In the genomic region with DNA sequence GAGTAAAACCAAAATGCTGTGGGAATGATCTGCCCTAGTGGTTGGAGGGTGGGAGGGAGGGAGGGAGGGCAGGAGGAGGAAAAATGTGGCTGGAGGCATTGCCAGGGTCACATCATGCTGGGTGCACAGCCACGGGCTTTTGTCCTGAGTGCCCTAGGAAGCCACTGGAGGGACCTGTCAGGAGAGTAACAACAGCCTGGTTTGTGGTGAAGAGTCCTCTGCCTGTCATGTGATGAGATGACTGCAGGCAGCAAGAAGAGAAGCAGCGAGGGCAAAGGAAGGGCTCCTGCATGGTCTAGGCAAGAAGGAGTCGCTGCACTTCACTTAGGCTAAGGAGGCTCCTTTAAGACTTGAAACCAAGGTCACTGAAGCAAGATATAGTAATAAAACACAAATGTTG, we compare ENCODE assay signal across 15 cellular contexts.
DNase-seq lines count a peak whose midpoint lies in the region; ATAC-seq and TF ChIP-seq lines count a peak whose summit lies in the region.
"Had no signal": no experiment of that assay in that cellular context is flagged by ENCODE, and none has a peak within 500 bp of the region (broad histone marks: within the 10 kb centered on the region; RNA-seq: fewer than 3 reads in every experiment).

No MANE protein-coding gene starts in this region.

- peaks cover 0 to 35% (median 0%) of the 10 kb centered on the region in 4 donors for H3K36me3 ChIP-seq in esophagus muscularis mucosa
- H3K36me3 ChIP-seq in upper lobe of right lung, result no peaks in the 10 kb centered on the region
- no peaks in the 10 kb centered on the region for H3K36me3 ChIP-seq in mucosa of descending colon (ENCODE audit: low read depth)
- H3K36me3 ChIP-seq: BLaER1, HAP-1 had no signal

- H3K9me3 ChIP-seq in esophagus muscularis mucosa (no peaks in the 10 kb centered on the region), upper lobe of right lung (no peaks in the 10 kb centered on the region), mucosa of descending colon (no peaks in the 10 kb centered on the region)
- H3K9me3 ChIP-seq: BLaER1, HAP-1 had no signal

- H3K4me1 ChIP-seq in esophagus muscularis mucosa, result no peaks in the 10 kb centered on the region
- H3K4me1 ChIP-seq in upper lobe of right lung, result no peaks in the 10 kb centered on the region
- H3K4me1 ChIP-seq in mucosa of descending colon (ENCODE audit: low read depth), result no peaks in the 10 kb centered on the region
- H3K4me1 ChIP-seq: BLaER1, HAP-1 had no signal

- 78% methylated on average over 3 of the region's 3 CpGs for WGBS in esophagus muscularis mucosa

- no peak overlapping the region for H3K4me3 ChIP-seq in esophagus muscularis mucosa
- H3K4me3 ChIP-seq in upper lobe of right lung, result no peak overlapping the region
- H3K4me3 ChIP-seq in mucosa of descending colon, result no peak overlapping the region
- H3K4me3 ChIP-seq: BLaER1, HAP-1 had no signal

- ATAC-seq in Right ventricle myocardium inferior (peak; percentile 35), upper lobe of right lung (peak; percentile 43), mucosa of descending colon (no peak), omental fat pad (ENCODE audit: low FRiP score) (no peak)

- TF ChIP-seq CTCF in esophagus muscularis mucosa (IDR thresholded peaks at IDR 0.05) (no peak), upper lobe of right lung (IDR thresholded peaks at IDR 0.05) (no peak), mucosa of descending colon (IDR thresholded peaks at IDR 0.05) (no peak), omental fat pad (IDR thresholded peaks at IDR 0.05) (no peak)

- TF ChIP-seq EP300 in esophagus muscularis mucosa (IDR thresholded peaks at IDR 0.05), result no peak

- DNase-seq in Right ventricle myocardium inferior (ENCODE audit: missing footprints) (no peak), cardiac septum (ENCODE audit: low spot score) (no peak), esophagus muscularis mucosa (ENCODE audit: extremely low spot score) (peak; percentile 77), mesenteric fat pad (ENCODE audit: low spot score) (peak; percentile 20), upper lobe of right lung (no peak), AG08396 (ENCODE audit: low spot score) (no peak), mucosa of descending colon (no peak), omental fat pad (ENCODE audit: low spot score) (no peak)
- DNase-seq: AML-193; CD8-positive, alpha-beta memory T cell; DMS53; GF-D8 had no signal

- intact Hi-C loops in Right ventricle myocardium inferior (cut with DNase I) (no loop called here), cardiac septum (cut with DNase I) (no loop called here), esophagus muscularis mucosa (cut with DNase I) (no loop called here), upper lobe of right lung (cut with DNase I) (no loop called here), mucosa of descending colon (cut with DNase I, micrococcal nuclease) (no loop called here)

- no peak overlapping the region for H3K27ac ChIP-seq in esophagus muscularis mucosa (replicated peaks in 1 of 4)
- H3K27ac ChIP-seq in upper lobe of right lung, result no peak overlapping the region
- H3K27ac ChIP-seq: 22Rv1, BLaER1 had no signal

- no peak for TF ChIP-seq POLR2A in esophagus muscularis mucosa (IDR thresholded peaks at IDR 0.05; ENCODE audit: low read depth)

- no peaks in the 10 kb centered on the region for H3K27me3 ChIP-seq in esophagus muscularis mucosa
- no peaks in the 10 kb centered on the region for H3K27me3 ChIP-seq in upper lobe of right lung
- H3K27me3 ChIP-seq: BLaER1 had no signal

Comparison
In these comparisons a context has a peak if more than half of its experiments do, and no peak if none do; other contexts are left out.
1. ATAC-seq: peak in Right ventricle myocardium inferior (single experiment) and upper lobe of right lung (single experiment); none in mucosa of descending colon (single experiment) and omental fat pad (single experiment).
2. DNase-seq: peak in esophagus muscularis mucosa (single experiment) and mesenteric fat pad (single experiment); none in Right ventricle myocardium inferior (single experiment), cardiac septum (single experiment), upper lobe of right lung (single experiment), AG08396 (single experiment), mucosa of descending colon (0 of 3) and omental fat pad (single experiment).